18 cellular contexts compared by ENCODE assay signal in the genomic region with DNA sequence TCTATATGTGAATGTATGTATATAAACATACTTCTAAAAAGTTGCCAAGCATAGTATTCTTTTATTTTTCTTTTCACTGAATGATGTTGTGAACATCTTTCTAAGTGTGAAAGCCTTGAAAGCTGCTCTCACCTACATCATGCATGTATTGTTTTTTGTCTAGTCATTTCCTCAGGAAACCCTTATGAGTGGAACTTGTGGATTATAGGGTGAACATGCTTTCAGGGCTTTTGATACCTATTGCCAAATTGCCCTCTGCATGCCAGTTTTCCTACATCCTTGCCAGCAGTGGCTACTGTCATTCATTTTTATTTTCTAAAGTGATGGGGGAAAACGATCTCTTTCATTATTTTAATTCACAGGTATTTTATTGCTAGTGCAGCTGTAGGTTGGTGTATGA.
"Had no signal": no experiment of that assay in that cellular context is flagged by ENCODE, and none has a peak within 500 bp of the region (broad histone marks: within the 10 kb centered on the region; RNA-seq: fewer than 3 reads in every experiment).

No MANE protein-coding gene starts in this region.

- H3K4me1 ChIP-seq: body of pancreas, prostate gland, stomach had no signal

- H2AFZ ChIP-seq: hepatocyte, neural progenitor cell had no signal

- H3K4me3 ChIP-seq: body of pancreas, hepatocyte, mucosa of descending colon, neural progenitor cell, prostate gland, skin epidermis, stomach had no signal

- H3K27ac Mint-ChIP-seq: activated CD4-positive, alpha-beta memory T cell treated with anti-CD3 and anti-CD28 coated beads, Interleukin-2, amount 10 ng/mL, durations not matched to agents 7 days and 5 days; activated naive CD4-positive, alpha-beta T cell treated with anti-CD3 and anti-CD28 coated beads for 36 hours; activated T-cell treated with anti-CD3 and anti-CD28 coated beads, Interleukin-2, amount 50 U/mL, for 24 hours; naive B cell; neural progenitor cell; T-helper 2 cell treated with Interferon-gamma antibody and Interleukin-4, amounts not matched to agents 5 μg/mL and 100 μg/mL, for 36 hours; WTC11 had no signal

- H3K4me2 ChIP-seq: hepatocyte had no signal

- H3K27me3 Mint-ChIP-seq: activated CD4-positive, alpha-beta memory T cell treated with anti-CD3 and anti-CD28 coated beads, Interleukin-2, amount 10 ng/mL, durations not matched to agents 7 days and 5 days; naive B cell had no signal

- H3K27ac ChIP-seq: body of pancreas, hepatocyte, prostate gland, skin epidermis, stomach had no signal

- H3K9me3 ChIP-seq: body of pancreas, mucosa of descending colon, prostate gland, stomach had no signal

- H3K79me2 ChIP-seq: hepatocyte had no signal

- H3K36me3 ChIP-seq: neural progenitor cell, prostate gland, stomach had no signal

- H3K4me1 Mint-ChIP-seq: naive B cell, neural progenitor cell had no signal

- H3K9ac ChIP-seq: neural progenitor cell had no signal

- H3K4me3 Mint-ChIP-seq: activated CD4-positive, alpha-beta memory T cell treated with anti-CD3 and anti-CD28 coated beads, Interleukin-2, amount 10 ng/mL, durations not matched to agents 7 days and 5 days; activated naive CD4-positive, alpha-beta T cell treated with anti-CD3 and anti-CD28 coated beads for 36 hours; activated T-cell treated with anti-CD3 and anti-CD28 coated beads, Interleukin-2, amount 50 U/mL, for 24 hours; naive B cell; neural progenitor cell; T-helper 2 cell treated with Interferon-gamma antibody and Interleukin-4, amounts not matched to agents 5 μg/mL and 100 μg/mL, for 36 hours; WTC11 had no signal

- DNase-seq: activated CD4-positive, alpha-beta memory T cell treated with anti-CD3 and anti-CD28 coated beads, Interleukin-2, amount 10 ng/mL, durations not matched to agents 7 days and 5 days; activated CD4-positive, alpha-beta T cell treated with anti-CD3 and anti-CD28 coated beads for 4 hours; activated naive CD4-positive, alpha-beta T cell treated with anti-CD3 and anti-CD28 coated beads for 36 hours; activated T-cell treated with anti-CD3 and anti-CD28 coated beads, Interleukin-2, amount 50 U/mL, for 24 hours; body of pancreas; mesenchymal stem cell; mucosa of descending colon; naive B cell; right cardiac atrium; stomach; trophoblast cell had no signal

- H3K27me3 ChIP-seq: body of pancreas, hepatocyte, neural progenitor cell, stomach had no signal

- H3K36me3 Mint-ChIP-seq: naive B cell, neural progenitor cell, WTC11 had no signal

- H3K9me3 Mint-ChIP-seq: activated CD4-positive, alpha-beta memory T cell treated with anti-CD3 and anti-CD28 coated beads, Interleukin-2, amount 10 ng/mL, durations not matched to agents 7 days and 5 days; activated naive CD4-positive, alpha-beta T cell treated with anti-CD3 and anti-CD28 coated beads for 36 hours; activated T-cell treated with anti-CD3 and anti-CD28 coated beads, Interleukin-2, amount 50 U/mL, for 24 hours; naive B cell; neural progenitor cell; T-helper 2 cell treated with Interferon-gamma antibody and Interleukin-4, amounts not matched to agents 5 μg/mL and 100 μg/mL, for 36 hours; WTC11 had no signal

- ATAC-seq: body of pancreas, esophagus mucosa, mucosa of descending colon, right cardiac atrium had no signal
